35 cellular contexts compared by ENCODE assay signal in genomic region chr10:75895259-75895658, GRCh38.
"Had no signal": no experiment of that assay in that cellular context is flagged by ENCODE, and none has a peak within 500 bp of the region (broad histone marks: within the 10 kb centered on the region; RNA-seq: fewer than 3 reads in every experiment).

No MANE protein-coding gene starts in this region.

- H3K9me3 ChIP-seq: MG63 had no signal

- H3K4me3 ChIP-seq: MG63 had no signal

- DNase-seq: Karpas-422, Kasumi-1, MG63, MM.1S, MV-4-11, NCI-H1048, NCI-H1092, NCI-H1092 treated with DMSO at 0.1 percent for 48 hours, NCI-H1105, NCI-H1105 treated with DMSO at 0.1 percent for 48 hours, NCI-H1417, NCI-H1417 treated with DMSO at 0.1 percent for 48 hours, NCI-H1436, NCI-H1436 treated with DMSO at 0.1 percent for 48 hours, NCI-H146, NCI-H1694, NCI-H1694 treated with DMSO at 0.1 percent for 48 hours, NCI-H187, NCI-H187 treated with DMSO at 0.1 percent for 48 hours, NCI-H1930, NCI-H2029, NCI-H2029 treated with DMSO at 0.1 percent for 48 hours, NCI-H2081, NCI-H2081 treated with DMSO at 0.1 percent for 48 hours, NCI-H2107, NCI-H2171, NCI-H2171 treated with DMSO at 0.1 percent for 48 hours, NCI-H2227 treated with DMSO at 0.1 percent for 48 hours, NCI-H226, NCI-H345, NCI-H446, NCI-H446 treated with DMSO at 0.1 percent for 48 hours, NCI-H510A, NCI-H510A treated with DMSO at 0.1 percent for 48 hours, NCI-H524 had no signal

- H3K27me3 ChIP-seq: MG63 had no signal

- H3K36me3 ChIP-seq: MG63 had no signal
